Comparison of ENCODE assay signal across 21 cellular contexts in the genomic region with DNA sequence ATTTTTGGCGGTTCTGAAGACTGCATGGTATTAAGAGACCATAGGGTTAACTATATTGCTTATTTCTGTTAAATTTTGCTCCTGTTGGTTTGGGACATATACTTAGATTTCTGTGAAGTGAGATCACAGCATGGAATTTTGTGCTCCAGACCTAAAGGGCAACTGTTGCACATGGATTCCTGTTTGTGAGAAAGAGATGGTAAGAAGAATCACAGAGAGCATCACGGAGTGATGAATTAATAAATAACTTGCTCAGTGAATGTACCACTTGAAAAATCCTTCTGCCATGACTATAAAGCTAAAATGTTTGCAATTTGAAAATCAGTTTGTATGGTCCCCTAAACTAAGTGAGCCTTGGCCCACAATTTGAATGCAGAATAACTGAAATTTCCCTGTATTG. TPM values are rescaled to one million over a fixed set of nuclear protein-coding genes. Genes with fewer than 3 reads are reported as not detected.
DNase-seq lines count a peak whose midpoint lies in the region; ATAC-seq, FAIRE-seq and TF ChIP-seq lines count a peak whose summit lies in the region.
"Had no signal": no experiment of that assay in that cellular context is flagged by ENCODE, and none has a peak within 500 bp of the region (broad histone marks: within the 10 kb centered on the region; RNA-seq: fewer than 3 reads in every experiment).

No MANE protein-coding gene starts in this region.

- TF ChIP-seq EP300 in A549 (IDR thresholded peaks at IDR 0.05) (no peak), HepG2 (IDR thresholded peaks at IDR 0.05; ENCODE audit: low read depth in 2 of 2, low read length in 2 of 2) (no peak), HepG2 (CRISPR knock-in tag; IDR thresholded peaks at IDR 0.05; ENCODE audit: borderline replicate concordance) (no peak)

- H3K4me1 ChIP-seq in A549, result peaks cover 39% of the 10 kb centered on the region
- H3K4me1 ChIP-seq in HEK293 (ENCODE audit: control insufficient read depth, insufficient read depth, low read length), result 0 out of 2 replicates have a peak, but pooled peaks cover 3% of the 10 kb centered on the region
- H3K4me1 ChIP-seq in HepG2 (ENCODE audit: insufficient read depth, low read length), result peaks cover 55% of the 10 kb centered on the region

- no peak for TF ChIP-seq POLR2A in A549 (IDR thresholded peaks at IDR 0.05; ENCODE audit: low read length)
- no peak for TF ChIP-seq POLR2A in HepG2 (IDR thresholded peaks at IDR 0.05; ENCODE audit: insufficient read depth in 1 of 2, low read depth in 2 of 2, low read length in 2 of 2)

- no TSS peak for BruUV-seq in HepG2 (replicated peaks; lab: Mats Ljungman, UMichigan)

- CTCF ChIA-PET in A549 (lab: Yijun Ruan, JAX) (no interaction called here), HEK293 (lab: Yijun Ruan, JAX) (no interaction called here), HepG2 (lab: Yijun Ruan, JAX; ENCODE audit: low intra/inter-chr PET ratio, low total read pairs) (no interaction called here)

- no peak overlapping the region for H2AFZ ChIP-seq in HepG2 (ENCODE audit: low read length)

- H3K27ac ChIP-seq in A549, result no peak overlapping the region
- no peak overlapping the region for H3K27ac ChIP-seq in HEK293 (ENCODE audit: extremely low read depth, low read depth, low read length)
- H3K27ac ChIP-seq in HepG2 (ENCODE audit: extremely low read length, insufficient read depth, low read length), result no peak overlapping the region
- H3K27ac ChIP-seq: C4-2B had no signal

- no peak overlapping the region for H3K4me3 ChIP-seq in A549
- H3K4me3 ChIP-seq in HEK293 (ENCODE audit: low read depth, low read length), result no peak overlapping the region
- H3K4me3 ChIP-seq in choroid plexus epithelial cell (ENCODE audit: low read depth, low read length), result no peak overlapping the region
- no peak overlapping the region for H3K4me3 ChIP-seq in HepG2 (replicated peaks in 1 of 3; ENCODE audit: insufficient read depth in 1 of 3, low read depth in 2 of 3, low read length in 3 of 3)

- no peak overlapping the region for H3K9ac ChIP-seq in HepG2 (ENCODE audit: insufficient read depth, low read depth, low read length)

- no peak for FAIRE-seq in A549 (lab: Jason Lieb, UNC)
- no peak for FAIRE-seq in HepG2 (lab: Jason Lieb, UNC)

- ATAC-seq in A549, result no peak
- ATAC-seq in HepG2, result no peak
- ATAC-seq in HG02981 (IDR thresholded peaks at IDR 0.05; ENCODE audit: unreplicated experiment), result no peak

- DNase-seq in A549 (ENCODE audit: low read depth in 1 of 2, low spot score in 1 of 2), result no peak
- peak; percentile 25 for DNase-seq in choroid plexus epithelial cell (ENCODE audit: low read depth)
- DNase-seq in HepG2 (ENCODE audit: low spot score), result no peak
- DNase-seq in NCI-H2029 treated with DMSO at 0.1 percent for 48 hours (lab: John Stamatoyannopoulos, UW), result no peak
- no peak for DNase-seq in NCI-H2196 (lab: John Stamatoyannopoulos, UW; ENCODE audit: unreplicated experiment)
- no peak for DNase-seq in activated naive CD4-positive, alpha-beta T cell (lab: John Stamatoyannopoulos, UW)
- DNase-seq: 8988T; CD8-positive, alpha-beta memory T cell; DMS53; H7; Karpas-422; NCI-H1048; NCI-H1417 treated with DMSO at 0.1 percent for 48 hours; NCI-H187; NCI-H2107; NCI-H2227 treated with DMSO at 0.1 percent for 48 hours; NCI-H510A; SIG-M5 had no signal

- H3K36me3 ChIP-seq in HEK293 (ENCODE audit: control insufficient read depth in 2 of 2, insufficient read depth in 1 of 2, low read length in 2 of 2), result peaks cover 5 to 59% of the 10 kb centered on the region in 2 experiments
- H3K36me3 ChIP-seq in HepG2 (replicated peaks in 1 of 2; ENCODE audit: control insufficient read depth in 1 of 2, insufficient read depth in 2 of 2, low read length in 2 of 2), result peaks cover 25 to 62% of the 10 kb centered on the region in 2 experiments

- peaks cover 44% of the 10 kb centered on the region for H4K20me1 ChIP-seq in HepG2 (ENCODE audit: insufficient read depth, low read length)

- peaks cover 55% of the 10 kb centered on the region for H3K79me2 ChIP-seq in HepG2 (ENCODE audit: insufficient read depth, low read length)

- POLR2A ChIA-PET in A549 (lab: Yijun Ruan, JAX), result no interaction called here
- POLR2A ChIA-PET in HEK293 (lab: Yijun Ruan, JAX), result no interaction called here
- POLR2A ChIA-PET in HepG2 (lab: Yijun Ruan, JAX), result interaction anchor here (1.0 to 1.4 kb wide), 2 partner anchors 14 to 65 kb away, joined by 3 to 4 read pairs; a partner anchor contains a TSS

- peak overlapping the region; percentile 83 for H3K4me2 ChIP-seq in A549
- H3K4me2 ChIP-seq in HepG2 (ENCODE audit: low read depth, low read length), result 0 out of 2 replicates have a peak overlapping the region, but pooled peaks have one; percentile 6

- WGBS in A549 (ENCODE audit: missing lambda C conversion rate), result 55% methylated on average over 2 of the region's 2 CpGs
- WGBS in HepG2 (ENCODE audit: low lambda C conversion rate), result 92% methylated on average over 2 of the region's 2 CpGs

- no peak for TF ChIP-seq RAD21 in A549 (conservative IDR thresholded peaks at IDR 0.05 in 1 of 2, IDR thresholded peaks at IDR 0.05 in 1 of 2)
- TF ChIP-seq RAD21 in HepG2 (CRISPR knock-in tag; IDR thresholded peaks at IDR 0.05), result no peak

- intact Hi-C loops in HepG2 (cut with micrococcal nuclease; ENCODE audit: unreplicated experiment), result no loop called here

- TF ChIP-seq CTCF in A549 (IDR thresholded peaks at IDR 0.05) (no peak), HEK293 (tag by site-specific recombination; IDR thresholded peaks at IDR 0.05) (no peak), choroid plexus epithelial cell (conservative IDR thresholded peaks at IDR 0.05; ENCODE audit: low read depth, low read length) (no peak), HepG2 (CRISPR knock-in tag; IDR thresholded peaks at IDR 0.05) (no peak)

- in situ Hi-C loops in HepG2 (cut with HindIII; ENCODE audit: extremely low pct_ligation_motif_present, low pct_unique_long_range_greater_than_20kb), result no loop called here

- H3K27me3 ChIP-seq in HepG2 (ENCODE audit: control insufficient read depth in 1 of 2, insufficient read depth in 2 of 2, low read length in 2 of 2), result no peaks in the 10 kb centered on the region; a peak in 2 of 5 replicates

- no peaks in the 10 kb centered on the region for H3K9me3 ChIP-seq in A549
- H3K9me3 ChIP-seq in HEK293 (ENCODE audit: control insufficient read depth, insufficient read depth, low read depth, low read length), result no peaks in the 10 kb centered on the region
- H3K9me3 ChIP-seq in HepG2 (ENCODE audit: low read length), result no peaks in the 10 kb centered on the region

TF ChIP-seq in A549, 52 proteins besides CTCF, POLR2A, EP300 and RAD21 (continues in another document):
- no peak for TF ChIP-seq HOXB13 (CRISPR knock-in tag; IDR thresholded peaks at IDR 0.05; ENCODE audit: low read depth)
- no peak for TF ChIP-seq NPAS2 (CRISPR knock-in tag; IDR thresholded peaks at IDR 0.05; ENCODE audit: borderline replicate concordance)
- no peak for TF ChIP-seq KDM5A (IDR thresholded peaks at IDR 0.05)
- no peak for TF ChIP-seq CEBPB (IDR thresholded peaks at IDR 0.05)

TF ChIP-seq in HEK293, 187 proteins besides CTCF, POLR2A, EP300 and RAD21 (continues in another document):
- TF ChIP-seq KLF10 (tag by site-specific recombination; IDR thresholded peaks at IDR 0.05), result no peak

TF ChIP-seq in HepG2, 621 proteins besides CTCF, POLR2A, EP300 and RAD21:
- no peak for TF ChIP-seq MED13 (CRISPR knock-in tag; IDR thresholded peaks at IDR 0.05)
- TF ChIP-seq RBM22 (optimal IDR thresholded peaks at IDR 0.05; ENCODE audit: low read length), result peak; percentile 66

RNA-seq across cellular contexts. Expression of a gene that starts 4.5 kb away (rescaled TPM):
- polyA plus RNA-seq in A549 (2011; rRNA removed) (383 and 529 TPM in 2 replicates), A549 (2017; fragmentation: RNase III; extraction: RNeasy Plus Mini Kit Qiagen cat#74134 plus additional on column Dnase treatment) (196 to 239 TPM (median 200 TPM) in 3 replicates), HepG2 (2011; rRNA removed) (197 and 229 TPM in 2 replicates)
- polyA plus RNA-seq in A549 (2012; cell fraction: cytosol; rRNA removed), result 164 and 182 TPM in 2 replicates
- 92.2 and 121 TPM in 2 replicates for polyA plus RNA-seq in A549 (2012; cell fraction: nucleus; rRNA removed)
- polyA minus RNA-seq in A549 (2011; rRNA and poly(A)+ RNA removed), result 226 and 254 TPM in 2 replicates
- 135 and 262 TPM in 2 replicates for total RNA-seq in HepG2 (2016; rRNA removed; fragmentation: Illumina TruSeq; extraction: Trizol)
- total RNA-seq in HepG2 (2016; cell fraction: cytosol; rRNA removed; fragmentation: Illumina TruSeq; extraction: Trizol; ENCODE audit: low read depth), result 16.9 and 17.4 TPM in 2 replicates
- total RNA-seq in HepG2 (2016; cell fraction: insoluble cytoplasmic fraction; rRNA removed; fragmentation: Illumina TruSeq; extraction: Trizol), result 134 and 259 TPM in 2 replicates
- total RNA-seq in HepG2 (2016; cell fraction: membrane; rRNA removed; fragmentation: Illumina TruSeq; extraction: Trizol), result 55.1 and 59.2 TPM in 2 replicates
- 92.0 and 102 TPM in 2 replicates for total RNA-seq in HepG2 (2016; cell fraction: nucleus; rRNA removed; fragmentation: Illumina TruSeq; extraction: Trizol)
- 174 and 239 TPM in 2 replicates for polyA plus RNA-seq in HepG2 (2011; cell fraction: cytosol; rRNA removed)
- polyA plus RNA-seq in HepG2 (2011; cell fraction: nucleus; rRNA removed), result 53.5 and 69.1 TPM in 2 replicates
- polyA plus RNA-seq in HepG2 (2012), result 252 and 381 TPM in 2 replicates
- 23.7 and 24.6 TPM in 2 replicates for polyA plus RNA-seq in HepG2 (2016; cell fraction: cytosol; fragmentation: Illumina TruSeq; extraction: Trizol; ENCODE audit: low read depth)
- 471 and 492 TPM in 2 replicates for polyA plus RNA-seq in HepG2 (2016; cell fraction: insoluble cytoplasmic fraction; fragmentation: Illumina TruSeq; extraction: Trizol; ENCODE audit: low read depth)
- polyA plus RNA-seq in HepG2 (2016; cell fraction: membrane; fragmentation: Illumina TruSeq; extraction: Trizol; ENCODE audit: low read depth), result 65.5 and 69.3 TPM in 2 replicates
- polyA plus RNA-seq in HepG2 (2016; cell fraction: nucleus; fragmentation: Illumina TruSeq; extraction: Trizol; ENCODE audit: insufficient read depth, low read depth), result 163 TPM in 2 replicates
- polyA minus RNA-seq in HepG2 (2011; rRNA and poly(A)+ RNA removed; ENCODE audit: low replicate concordance), result 98.7 and 239 TPM in 2 replicates
- 170 and 192 TPM in 2 replicates for polyA minus RNA-seq in HepG2 (2011; cell fraction: cytosol; rRNA and poly(A)+ RNA removed)
- 105 and 132 TPM in 2 replicates for polyA minus RNA-seq in HepG2 (2011; cell fraction: nucleus; rRNA and poly(A)+ RNA removed)
